19 cellular contexts compared by ENCODE assay signal in genomic region chr12:131788070-131788469, GRCh38. TPM values are rescaled to one million over a fixed set of nuclear protein-coding genes. Genes with fewer than 3 reads are reported as not detected.
DNase-seq lines count a peak whose midpoint lies in the region; ATAC-seq, FAIRE-seq and TF ChIP-seq lines count a peak whose summit lies in the region.
"Had no signal": no experiment of that assay in that cellular context is flagged by ENCODE, and none has a peak within 500 bp of the region (broad histone marks: within the 10 kb centered on the region; RNA-seq: fewer than 3 reads in every experiment).

No MANE protein-coding gene starts in this region.

- ATAC-seq in Right ventricle myocardium superior (ENCODE audit: poor library complexity) (peak; percentile 75), heart left ventricle (no peak), WTC11 (no peak), HG02970 (IDR thresholded peaks at IDR 0.05; ENCODE audit: low FRiP score, unreplicated experiment) (no peak)
- ATAC-seq: CD8-positive, alpha-beta T cell had no signal

- peaks cover 28% of the 10 kb centered on the region for H3K4me1 Mint-ChIP-seq in WTC11

- no peak overlapping the region for H3K27ac ChIP-seq in heart left ventricle
- no peak overlapping the region for H3K27ac ChIP-seq in kidney (ENCODE audit: low read depth in 2 of 2, low read length in 2 of 2)
- H3K27ac ChIP-seq: BLaER1, C4-2B, GM23248 had no signal

- H3K4me1 ChIP-seq in heart left ventricle, result peaks cover 0 to 5% (median 0%) of the 10 kb centered on the region in 12 donors
- no peaks in the 10 kb centered on the region for H3K4me1 ChIP-seq in kidney (ENCODE audit: control insufficient read depth in 1 of 2, insufficient read depth in 1 of 2, low read depth in 1 of 2, low read length in 2 of 2)
- H3K4me1 ChIP-seq: Caco-2 had no signal

- peaks cover 5% of the 10 kb centered on the region for H3K9me3 Mint-ChIP-seq in WTC11
- H3K9me3 Mint-ChIP-seq: CD8-positive, alpha-beta T cell had no signal

- H3K36me3 Mint-ChIP-seq in WTC11, result peaks cover 62% of the 10 kb centered on the region

- H3K27me3 ChIP-seq in heart left ventricle, result no peaks in the 10 kb centered on the region
- H3K27me3 ChIP-seq: BLaER1 had no signal

- FAIRE-seq in kidney (lab: Jason Lieb, UNC), result no peak
- FAIRE-seq: G401.6, GM12892, H1 had no signal

- H3K27ac Mint-ChIP-seq in WTC11, result peak overlapping the region; percentile 89
- H3K27ac Mint-ChIP-seq: CD4-positive, CD25-positive, alpha-beta regulatory T cell; CD8-positive, alpha-beta T cell had no signal

- H3K27me3 Mint-ChIP-seq in WTC11 (ENCODE audit: low read depth), result no peaks in the 10 kb centered on the region
- H3K27me3 Mint-ChIP-seq: CD4-positive, CD25-positive, alpha-beta regulatory T cell had no signal

- no peak overlapping the region for H3K4me3 Mint-ChIP-seq in WTC11
- H3K4me3 Mint-ChIP-seq: CD4-positive, CD25-positive, alpha-beta regulatory T cell; CD8-positive, alpha-beta T cell had no signal

- DNase-seq in Right ventricle myocardium superior (peak; percentile 33), heart left ventricle (no peak), WTC11 (ENCODE audit: low spot score) (no peak), kidney (peak; percentile 32), NK-92 (lab: John Stamatoyannopoulos, UW; ENCODE audit: unreplicated experiment) (no peak)
- DNase-seq: Caco-2; CD4-positive, CD25-positive, alpha-beta regulatory T cell; CD8-positive, alpha-beta T cell; DMS153; DND-41; GM23248; H7; HCEC 1CT had no signal

- TF ChIP-seq POLR2A in heart left ventricle (IDR thresholded peaks at IDR 0.05), result no peak

- CTCF ChIA-PET in WTC11 (lab: Charles Lee), result interaction anchor here (0.5 kb wide), 1 partner anchor 140 kb away, joined by 4 read pairs; no protein-coding TSS in a partner anchor

- H3K36me3 ChIP-seq in heart left ventricle (peaks cover 0 to 89% (median 83%) of the 10 kb centered on the region in 9 donors), kidney (ENCODE audit: control insufficient read depth in 1 of 2, insufficient read depth in 2 of 2, low read length in 2 of 2) (peaks cover 32 to 37% of the 10 kb centered on the region in 2 donors)

- intact Hi-C loops in Right ventricle myocardium superior (cut with DNase I) (no loop called here), heart left ventricle (cut with DNase I) (no loop called here), kidney (cut with DNase I) (no loop called here)

- no peak for TF ChIP-seq CTCF in heart left ventricle (IDR thresholded peaks at IDR 0.05)
- TF ChIP-seq CTCF in WTC11 (IDR thresholded peaks at IDR 0.05), result no peak
- no peak for TF ChIP-seq CTCF in kidney (IDR thresholded peaks at IDR 0.05; ENCODE audit: borderline replicate concordance, extremely low read depth, insufficient read depth)

- H3K9me3 ChIP-seq in heart left ventricle (peaks cover 0 to 5% (median 0%) of the 10 kb centered on the region in 12 donors), kidney (ENCODE audit: control insufficient read depth in 1 of 2, low read length in 2 of 2) (no peaks in the 10 kb centered on the region)
- H3K9me3 ChIP-seq: Caco-2 had no signal

- no peak overlapping the region for H3K9ac ChIP-seq in kidney (ENCODE audit: low read length in 2 of 2)
- H3K9ac ChIP-seq: BLaER1, GM23248 had no signal

- H3K4me3 ChIP-seq in heart left ventricle, result no peak overlapping the region
- no peak overlapping the region for H3K4me3 ChIP-seq in kidney (ENCODE audit: low read length in 2 of 2)
- H3K4me3 ChIP-seq: BLaER1, GM23248 had no signal

- 87 to 90% (median 88%) methylated on average over 11 of the region's 11 CpGs for WGBS in heart left ventricle, 4 donors

- POLR2A ChIA-PET in WTC11 (lab: Charles Lee), result no interaction called here

TF ChIP-seq in WTC11, 78 proteins besides CTCF, POLR2A, EP300 and RAD21 (continues in another document):
- no peak for TF ChIP-seq NFE2L1 (CRISPR knock-in tag; IDR thresholded peaks at IDR 0.05)
- TF ChIP-seq, protein P1, sequence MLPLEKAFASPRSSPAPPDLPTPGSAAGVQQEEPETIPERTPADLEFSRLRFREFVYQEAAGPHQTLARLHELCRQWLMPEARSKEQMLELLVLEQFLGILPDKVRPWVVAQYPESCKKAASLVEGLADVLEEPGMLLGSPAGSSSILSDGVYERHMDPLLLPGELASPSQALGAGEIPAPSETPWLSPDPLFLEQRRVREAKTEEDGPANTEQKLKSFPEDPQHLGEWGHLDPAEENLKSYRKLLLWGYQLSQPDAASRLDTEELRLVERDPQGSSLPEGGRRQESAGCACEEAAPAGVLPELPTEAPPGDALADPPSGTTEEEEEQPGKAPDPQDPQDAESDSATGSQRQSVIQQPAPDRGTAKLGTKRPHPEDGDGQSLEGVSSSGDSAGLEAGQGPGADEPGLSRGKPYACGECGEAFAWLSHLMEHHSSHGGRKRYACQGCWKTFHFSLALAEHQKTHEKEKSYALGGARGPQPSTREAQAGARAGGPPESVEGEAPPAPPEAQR (CRISPR knock-in tag; IDR thresholded peaks at IDR 0.05), result no peak
- TF ChIP-seq, protein P2, sequence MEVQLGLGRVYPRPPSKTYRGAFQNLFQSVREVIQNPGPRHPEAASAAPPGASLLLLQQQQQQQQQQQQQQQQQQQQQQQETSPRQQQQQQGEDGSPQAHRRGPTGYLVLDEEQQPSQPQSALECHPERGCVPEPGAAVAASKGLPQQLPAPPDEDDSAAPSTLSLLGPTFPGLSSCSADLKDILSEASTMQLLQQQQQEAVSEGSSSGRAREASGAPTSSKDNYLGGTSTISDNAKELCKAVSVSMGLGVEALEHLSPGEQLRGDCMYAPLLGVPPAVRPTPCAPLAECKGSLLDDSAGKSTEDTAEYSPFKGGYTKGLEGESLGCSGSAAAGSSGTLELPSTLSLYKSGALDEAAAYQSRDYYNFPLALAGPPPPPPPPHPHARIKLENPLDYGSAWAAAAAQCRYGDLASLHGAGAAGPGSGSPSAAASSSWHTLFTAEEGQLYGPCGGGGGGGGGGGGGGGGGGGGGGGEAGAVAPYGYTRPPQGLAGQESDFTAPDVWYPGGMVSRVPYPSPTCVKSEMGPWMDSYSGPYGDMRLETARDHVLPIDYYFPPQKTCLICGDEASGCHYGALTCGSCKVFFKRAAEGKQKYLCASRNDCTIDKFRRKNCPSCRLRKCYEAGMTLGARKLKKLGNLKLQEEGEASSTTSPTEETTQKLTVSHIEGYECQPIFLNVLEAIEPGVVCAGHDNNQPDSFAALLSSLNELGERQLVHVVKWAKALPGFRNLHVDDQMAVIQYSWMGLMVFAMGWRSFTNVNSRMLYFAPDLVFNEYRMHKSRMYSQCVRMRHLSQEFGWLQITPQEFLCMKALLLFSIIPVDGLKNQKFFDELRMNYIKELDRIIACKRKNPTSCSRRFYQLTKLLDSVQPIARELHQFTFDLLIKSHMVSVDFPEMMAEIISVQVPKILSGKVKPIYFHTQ (CRISPR knock-in tag; IDR thresholded peaks at IDR 0.05), result no peak
- TF ChIP-seq, protein P3, sequence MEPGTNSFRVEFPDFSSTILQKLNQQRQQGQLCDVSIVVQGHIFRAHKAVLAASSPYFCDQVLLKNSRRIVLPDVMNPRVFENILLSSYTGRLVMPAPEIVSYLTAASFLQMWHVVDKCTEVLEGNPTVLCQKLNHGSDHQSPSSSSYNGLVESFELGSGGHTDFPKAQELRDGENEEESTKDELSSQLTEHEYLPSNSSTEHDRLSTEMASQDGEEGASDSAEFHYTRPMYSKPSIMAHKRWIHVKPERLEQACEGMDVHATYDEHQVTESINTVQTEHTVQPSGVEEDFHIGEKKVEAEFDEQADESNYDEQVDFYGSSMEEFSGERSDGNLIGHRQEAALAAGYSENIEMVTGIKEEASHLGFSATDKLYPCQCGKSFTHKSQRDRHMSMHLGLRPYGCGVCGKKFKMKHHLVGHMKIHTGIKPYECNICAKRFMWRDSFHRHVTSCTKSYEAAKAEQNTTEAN (CRISPR knock-in tag; IDR thresholded peaks at IDR 0.05), result no peak
- TF ChIP-seq, protein P4, sequence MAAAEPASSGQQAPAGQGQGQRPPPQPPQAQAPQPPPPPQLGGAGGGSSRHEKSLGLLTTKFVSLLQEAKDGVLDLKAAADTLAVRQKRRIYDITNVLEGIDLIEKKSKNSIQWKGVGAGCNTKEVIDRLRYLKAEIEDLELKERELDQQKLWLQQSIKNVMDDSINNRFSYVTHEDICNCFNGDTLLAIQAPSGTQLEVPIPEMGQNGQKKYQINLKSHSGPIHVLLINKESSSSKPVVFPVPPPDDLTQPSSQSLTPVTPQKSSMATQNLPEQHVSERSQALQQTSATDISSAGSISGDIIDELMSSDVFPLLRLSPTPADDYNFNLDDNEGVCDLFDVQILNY (CRISPR knock-in tag; IDR thresholded peaks at IDR 0.05), result no peak
- TF ChIP-seq E2F1 (CRISPR knock-in tag; IDR thresholded peaks at IDR 0.05), result no peak
- TF ChIP-seq TP53 (CRISPR knock-in tag; IDR thresholded peaks at IDR 0.05), result no peak
- TF ChIP-seq ERG (CRISPR knock-in tag; IDR thresholded peaks at IDR 0.05), result no peak

RNA-seq across cellular contexts. Expression of gene MMP17, which starts 40.1 kb away (rescaled TPM):
- total RNA-seq in Right ventricle myocardium superior, result 1.3 TPM
- total RNA-seq in heart left ventricle, result 1 to 10 TPM in 6 of 9 donors, under 1 TPM in 3; 0.28 to 2.1 (median 1.2) TPM
- polyA plus RNA-seq in heart left ventricle, result 1 to 10 TPM; 1.5 to 2.0 TPM
- total RNA-seq in WTC11 (2021), result 58.8 to 67.1 TPM (median 62.1 TPM) in 3 replicates
- 3.2 TPM for total RNA-seq in kidney
- 0.82 TPM for polyA plus RNA-seq in kidney (ENCODE audit: insufficient read depth, low read depth, low replicate concordance)
- total RNA-seq: CD4-positive, CD25-positive, alpha-beta regulatory T cell had no signal

Comparison
In these comparisons a context has a peak if more than half of its experiments do, and no peak if none do; other contexts are left out.
1. DNase-seq: peak in Right ventricle myocardium superior (single experiment) and kidney (single experiment); none in heart left ventricle (0 of 5), WTC11 (single experiment) and NK-92 (single experiment).
2. RNA of gene MMP17, which starts 40.1 kb away (total RNA-seq): 58.8 to 67.1 TPM in WTC11; 3.2 TPM in kidney (single experiment), 1.3 TPM in Right ventricle myocardium superior (single experiment) and 0.28 to 2.1 TPM in heart left ventricle; every median in the first group is over 10 times any median in the second.